In the genomic region with DNA sequence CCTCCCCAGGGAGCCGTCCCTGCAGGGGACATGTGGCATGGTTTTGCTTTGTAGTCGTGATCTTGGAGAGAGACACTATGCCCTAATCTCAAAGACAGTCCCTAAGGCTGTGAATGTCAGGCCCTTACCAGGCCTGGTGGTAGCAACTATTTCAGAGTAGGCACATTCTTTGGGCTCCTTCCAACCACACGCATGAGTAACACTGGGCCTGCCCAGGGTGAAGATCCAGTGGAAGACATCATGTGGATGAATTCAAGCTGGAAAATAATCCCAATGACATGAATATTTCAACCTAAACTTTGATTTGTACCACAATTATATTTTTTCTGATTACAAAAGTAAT, we compare ENCODE assay signal across 10 cellular contexts. TPM values are rescaled to one million over a fixed set of nuclear protein-coding genes. Genes with fewer than 3 reads are reported as not detected.
A peak's percentile ranks its signal among the peaks of the same experiment; 100 is the strongest.
DNase-seq lines count a peak whose midpoint lies in the region; ATAC-seq, FAIRE-seq and TF ChIP-seq lines count a peak whose summit lies in the region.
"Had no signal": no experiment of that assay in that cellular context is flagged by ENCODE, and none has a peak within 500 bp of the region (broad histone marks: within the 10 kb centered on the region; RNA-seq: fewer than 3 reads in every experiment).

No MANE protein-coding gene starts in this region.

- FAIRE-seq in frontal cortex (lab: Jason Lieb, UNC), result no peak

- H3K27me3 ChIP-seq in right cardiac atrium (ENCODE audit: control insufficient read depth, insufficient read depth) (no peaks in the 10 kb centered on the region), thymus (ENCODE audit: control insufficient read depth, insufficient read depth) (no peaks in the 10 kb centered on the region)

- ATAC-seq in right cardiac atrium (peak; percentile 75 to 77), GM18858 (IDR thresholded peaks at IDR 0.05; ENCODE audit: unreplicated experiment) (no peak)
- ATAC-seq: effector memory CD8-positive, alpha-beta T cell had no signal

- H3K4me3 Mint-ChIP-seq in brain, result no peak overlapping the region
- H3K4me3 Mint-ChIP-seq: effector memory CD8-positive, alpha-beta T cell had no signal

- peak overlapping the region in 3 of 5 experiments; percentile 66 to 89 (median 88) for H3K27ac Mint-ChIP-seq in brain
- H3K27ac Mint-ChIP-seq: effector memory CD8-positive, alpha-beta T cell had no signal

- no peaks in the 10 kb centered on the region for H3K36me3 ChIP-seq in thymus (ENCODE audit: control insufficient read depth, insufficient read depth)

- H3K4me1 Mint-ChIP-seq in brain, result peaks cover 37% of the 10 kb centered on the region

- H3K27me3 Mint-ChIP-seq in brain, result peaks cover 6% of the 10 kb centered on the region

- TF ChIP-seq CTCF in brain (conservative IDR thresholded peaks at IDR 0.05), result no peak

- H3K9me3 ChIP-seq in right cardiac atrium (ENCODE audit: control insufficient read depth, low read length), result no peaks in the 10 kb centered on the region
- no peaks in the 10 kb centered on the region for H3K9me3 ChIP-seq in thymus (ENCODE audit: control insufficient read depth)

- peaks cover 0 to 4% (median 0%) of the 10 kb centered on the region in 5 experiments for H3K9me3 Mint-ChIP-seq in brain
- H3K9me3 Mint-ChIP-seq: effector memory CD8-positive, alpha-beta T cell had no signal

- DNase-seq in HT1080 (ENCODE audit: low read depth), result peak; percentile 74
- DNase-seq in right cardiac atrium, result peak in 1 of 3 donors; percentile 61
- DNase-seq in stimulated activated naive CD4-positive, alpha-beta T cell treated with Interleukin-2 at 50 U/mL for 16 hours (lab: John Stamatoyannopoulos, UW), result no peak
- DNase-seq in frontal cortex (ENCODE audit: low spot score in 2 of 2), result no peak
- no peak for DNase-seq in NCI-H1694 (lab: John Stamatoyannopoulos, UW)
- DNase-seq: activated CD4-positive, alpha-beta T cell treated with anti-CD3 and anti-CD28 coated beads, Interleukin-2, amount 50 U/mL, for 1 hour; effector memory CD8-positive, alpha-beta T cell had no signal

- H3K36me3 Mint-ChIP-seq in brain, result no peaks in the 10 kb centered on the region

- H3K4me3 ChIP-seq in right cardiac atrium (ENCODE audit: low read length) (no peak overlapping the region), thymus (ENCODE audit: low read length) (no peak overlapping the region)

- intact Hi-C loops in right cardiac atrium (cut with DNase I), result no loop called here

- H3K4me1 ChIP-seq in right cardiac atrium (ENCODE audit: control insufficient read depth, insufficient read depth, low read length) (peaks cover 7% of the 10 kb centered on the region), thymus (ENCODE audit: control insufficient read depth, insufficient read depth, low read length) (no peaks in the 10 kb centered on the region)

- H3K27ac ChIP-seq in right cardiac atrium (ENCODE audit: low read length) (peak overlapping the region; percentile 85), thymus (ENCODE audit: low read depth) (peak overlapping the region; percentile 31)

- 18% methylated on average over 3 of the region's 3 CpGs for WGBS in right cardiac atrium
- 66% methylated on average over 3 of the region's 3 CpGs for WGBS in thymus

RNA-seq across cellular contexts. Expression of gene INSIG1, which starts 39.5 kb away (rescaled TPM):
- total RNA-seq in HT1080 (2014; rRNA removed; shearing (Covaris generic)), result 149 and 168 TPM in 2 replicates
- 89.3 and 96.8 TPM in 2 replicates for polyA plus RNA-seq in HT1080 (2015; cell fraction: cytosol; rRNA removed)
- polyA plus RNA-seq in HT1080 (2015; cell fraction: nucleus; rRNA removed), result 61.8 and 61.9 TPM in 2 replicates
- polyA plus RNA-seq in brain (ENCODE audit: insufficient read depth, low read depth, low replicate concordance) (35.2 TPM), right cardiac atrium (21.5 TPM), thymus (37.1 TPM)
- total RNA-seq in right cardiac atrium (10 to 100 TPM; 14.1 to 19.6 (median 15.5) TPM), frontal cortex (105 TPM)
